In the genomic region with DNA sequence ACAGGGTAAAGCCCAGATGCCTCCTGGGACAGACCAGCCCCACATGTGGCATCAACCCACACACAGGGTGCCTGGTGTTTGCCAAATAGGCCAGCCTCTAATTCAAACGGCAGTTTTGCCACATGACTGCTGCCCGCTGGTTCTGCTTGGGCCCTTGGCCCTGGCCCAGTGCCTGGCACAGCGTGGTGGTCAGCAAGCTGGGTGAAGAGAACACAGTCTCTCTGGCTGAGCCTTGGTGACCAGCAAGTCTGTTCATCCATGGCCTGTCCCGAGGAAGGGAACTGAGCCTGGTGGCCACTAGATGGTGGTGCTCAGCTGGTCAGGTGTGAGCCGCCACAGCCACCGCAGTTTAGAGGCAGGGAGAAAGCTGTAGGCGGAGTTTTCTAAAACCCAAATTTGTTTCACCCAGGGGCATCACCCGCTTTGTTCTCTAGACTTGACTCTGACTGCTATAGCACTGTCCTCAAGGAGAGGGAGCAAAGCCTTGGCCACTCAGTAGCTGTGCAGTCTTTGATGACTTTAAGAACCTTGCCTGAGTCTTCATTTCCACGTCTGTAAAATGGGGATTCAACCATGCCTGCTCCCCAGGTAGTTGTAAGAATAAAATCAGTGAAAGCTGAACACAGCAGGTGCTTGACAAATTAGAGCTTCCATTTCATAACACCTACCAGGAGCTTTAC, we compare ENCODE assay signal across 9 cellular contexts. TPM values are rescaled to one million over a fixed set of nuclear protein-coding genes. Genes with fewer than 3 reads are reported as not detected.
DNase-seq lines count a peak whose midpoint lies in the region; ATAC-seq and TF ChIP-seq lines count a peak whose summit lies in the region.
"Had no signal": no experiment of that assay in that cellular context is flagged by ENCODE, and none has a peak within 500 bp of the region (broad histone marks: within the 10 kb centered on the region; RNA-seq: fewer than 3 reads in every experiment).

No MANE protein-coding gene starts in this region.

- in situ Hi-C loops in GM23248 (cut with MboI), result loop anchor here (5.0 to 10.0 kb wide), 2 partner anchors 95 to 202 kb away; no protein-coding TSS in a partner anchor

- H3K4me3 ChIP-seq in GM23248, result no peak overlapping the region
- no peak overlapping the region for H3K4me3 ChIP-seq in right atrium auricular region

- no peaks in the 10 kb centered on the region for H3K9me2 ChIP-seq in GM23248 (ENCODE audit: insufficient read depth)

- WGBS in GM23248 (ENCODE audit: low coverage in 1 of 2, low lambda C conversion rate in 2 of 2, missing lambda C conversion rate in 2 of 2), 2 experiments, result 8% methylated on average over 9 of the region's 9 CpGs

- no peak for ATAC-seq in HG03097 (IDR thresholded peaks at IDR 0.05; ENCODE audit: low FRiP score, unreplicated experiment)

- H3K4me2 ChIP-seq in GM23248 (ENCODE audit: unreplicated experiment), result no peak overlapping the region

- no peaks in the 10 kb centered on the region for H3K79me2 ChIP-seq in GM23248 (ENCODE audit: insufficient read depth)

- peak overlapping the region; percentile 46; the same call in 1 of the 2 replicates for H2AFZ ChIP-seq in GM23248

- no peaks in the 10 kb centered on the region for H3K27me3 ChIP-seq in GM23248 (replicated peaks; ENCODE audit: insufficient read depth)
- no peaks in the 10 kb centered on the region for H3K27me3 ChIP-seq in right atrium auricular region

- peaks cover 13% of the 10 kb centered on the region for H3K4me1 ChIP-seq in GM23248 (ENCODE audit: insufficient read depth)
- peaks cover 0 to 45% of the 10 kb centered on the region in 2 donors for H3K4me1 ChIP-seq in right atrium auricular region

- H3K9me3 ChIP-seq in GM23248 (ENCODE audit: low read depth) (no peaks in the 10 kb centered on the region), right atrium auricular region (no peaks in the 10 kb centered on the region)

- H3K27ac ChIP-seq in GM23248 (no peak overlapping the region), right atrium auricular region (peak overlapping the region in 1 of 2 donors; percentile 57)

- peak; percentile 89 for DNase-seq in DMS 273 (lab: John Stamatoyannopoulos, UW; ENCODE audit: unreplicated experiment)
- peak; percentile 89 for DNase-seq in GM23248
- DNase-seq in NCI-H1105 (lab: John Stamatoyannopoulos, UW), result peak; percentile 31
- peak in 3 of 5 donors; percentile 23 to 65 (median 41) for DNase-seq in T-helper 1 cell
- peak in 56 of 58 donors; percentile 27 to 90 (median 74) for DNase-seq in anterior cingulate cortex (lab: John Stamatoyannopoulos, UW)
- DNase-seq in right atrium auricular region (ENCODE audit: low spot score), result peak; percentile 90
- peak; percentile 72 for DNase-seq in renal cortical epithelial cell (ENCODE audit: low read depth)

- no peaks in the 10 kb centered on the region for H3K36me3 ChIP-seq in GM23248 (ENCODE audit: low read depth)
- H3K36me3 ChIP-seq in right atrium auricular region, result no peaks in the 10 kb centered on the region

- peak; percentile 78 to 92 for TF ChIP-seq CTCF in right atrium auricular region (IDR thresholded peaks at IDR 0.05)

- no peaks in the 10 kb centered on the region for H3F3A ChIP-seq in GM23248 (ENCODE audit: insufficient read depth)

- H4K20me1 ChIP-seq in GM23248 (ENCODE audit: insufficient read depth), result no peaks in the 10 kb centered on the region

- H3K9ac ChIP-seq in GM23248, result no peak overlapping the region

RNA-seq across cellular contexts. Expression of a gene that starts 4.7 kb away (rescaled TPM):
- 1.1 TPM in 1 of 2 replicates, not detected in the other for total RNA-seq in GM23248 (2014; rRNA removed; shearing (Covaris generic))
- polyA plus RNA-seq in GM23248 (2016; fragmentation: Nextera tagmentation; extraction: Ambion mirVana), result 0.49 and 0.52 TPM in 2 replicates
- total RNA-seq in right atrium auricular region (1 to 10 TPM; 4.6 to 5.3 TPM), renal cortical epithelial cell (1.2 and 8.2 TPM in 2 replicates)
- total RNA-seq: activated CD8-positive, alpha-beta memory T cell treated with anti-CD3 and anti-CD28 coated beads for 36 hours had no signal

RNA-seq across cellular contexts. Expression of a gene that starts 20.8 kb away (rescaled TPM):
- 63.7 and 71.2 TPM in 2 replicates for total RNA-seq in GM23248 (2014; rRNA removed; shearing (Covaris generic))
- 60.1 and 60.4 TPM in 2 replicates for polyA plus RNA-seq in GM23248 (2016; fragmentation: Nextera tagmentation; extraction: Ambion mirVana)
- 10 to 100 TPM; 36.8 to 36.9 TPM for total RNA-seq in right atrium auricular region
- 108 and 276 TPM in 2 replicates for total RNA-seq in renal cortical epithelial cell

RNA-seq across cellular contexts. Expression of a gene that starts 27.5 kb away (rescaled TPM):
- 1.4 and 2.1 TPM in 2 replicates for total RNA-seq in GM23248 (2014; rRNA removed; shearing (Covaris generic))
- 4.5 and 4.6 TPM in 2 replicates for polyA plus RNA-seq in GM23248 (2016; fragmentation: Nextera tagmentation; extraction: Ambion mirVana)
- total RNA-seq in right atrium auricular region (under 1 TPM; 0.12 to 0.44 TPM), renal cortical epithelial cell (0.15 and 0.87 TPM in 2 replicates)

RNA-seq across cellular contexts. Expression of a gene that starts 48.1 kb away (rescaled TPM):
- total RNA-seq in GM23248 (2014; rRNA removed; shearing (Covaris generic)), result 0.86 TPM in 1 of 2 replicates, not detected in the other
- 0.14 and 0.77 TPM in 2 replicates for polyA plus RNA-seq in GM23248 (2016; fragmentation: Nextera tagmentation; extraction: Ambion mirVana)
- total RNA-seq in right atrium auricular region (1 to 10 TPM; 1.6 to 3.6 TPM), renal cortical epithelial cell (0.35 and 0.45 TPM in 2 replicates)

Comparison
In these comparisons a context has a peak if more than half of its experiments do, and no peak if none do; other contexts are left out.
1. DNase-seq: peak in every context shown above with its lines; median percentile 90 in right atrium auricular region; 89 in DMS 273; 89 in GM23248; 74 in anterior cingulate cortex; 72 in renal cortical epithelial cell; 41 in T-helper 1 cell; 31 in NCI-H1105.